ENCODE assay signal across 1 cellular context in genomic region chr6:149728499-149729234, GRCh38.
TF ChIP-seq lines count a peak whose summit lies in the region.

No MANE protein-coding gene starts in this region.

TF ChIP-seq in K562, 482 proteins besides CTCF, POLR2A, EP300 and RAD21 (continued from another document and continues in another):
- no peak for TF ChIP-seq GMEB1 (CRISPR knock-in tag; IDR thresholded peaks at IDR 0.05)
- TF ChIP-seq MXD1 (CRISPR knock-in tag; IDR thresholded peaks at IDR 0.05; ENCODE audit: borderline replicate concordance, poor library complexity, severe bottlenecking), result no peak
- no peak; the same call in 1 of the 2 replicates for TF ChIP-seq ZNF175 (CRISPR knock-in tag; IDR thresholded peaks at IDR 0.05; ENCODE audit: low read depth)
- peak; percentile 58; the same call in 1 of the 2 replicates for TF ChIP-seq HES1 (IDR thresholded peaks at IDR 0.05; ENCODE audit: low read depth)
- TF ChIP-seq CREBBP (IDR thresholded peaks at IDR 0.05; ENCODE audit: low read depth, low read length), result no peak
- TF ChIP-seq CBX8 (IDR thresholded peaks at IDR 0.05; ENCODE audit: borderline replicate concordance, extremely low read depth, low read depth, low read length, poor library complexity, severe bottlenecking), result no peak
- TF ChIP-seq NCOA4 (IDR thresholded peaks at IDR 0.05; ENCODE audit: partially characterized antibody), result no peak
- TF ChIP-seq MIER1 (IDR thresholded peaks at IDR 0.05; ENCODE audit: low read depth), result peak; percentile 76; the same call in 1 of the 2 replicates
- peak in 1 of 2 experiments; percentile 92; a peak in 3 of 4 replicates for TF ChIP-seq RCOR1 (IDR thresholded peaks at IDR 0.05; ENCODE audit: borderline replicate concordance in 1 of 2, low read depth in 2 of 2, low read length in 2 of 2)
- TF ChIP-seq DDX20 (tag; IDR thresholded peaks at IDR 0.05; ENCODE audit: low read depth), result no peak
- TF ChIP-seq ZNF766 (CRISPR knock-in tag; conservative IDR thresholded peaks at IDR 0.05), result peak; percentile 69
- no peak for TF ChIP-seq ZNF311 (CRISPR knock-in tag; IDR thresholded peaks at IDR 0.05)
- TF ChIP-seq ATF4 (CRISPR knock-in tag; IDR thresholded peaks at IDR 0.05), result peak; percentile 72; the same call in 1 of the 2 replicates
- no peak for TF ChIP-seq ZNF277 (CRISPR knock-in tag; IDR thresholded peaks at IDR 0.05; ENCODE audit: borderline replicate concordance)
- TF ChIP-seq FIP1L1 (IDR thresholded peaks at IDR 0.05; ENCODE audit: low read depth, low read length, poor library complexity, severe bottlenecking), result no peak
- TF ChIP-seq PURB (CRISPR knock-in tag; IDR thresholded peaks at IDR 0.05; ENCODE audit: low read depth), result no peak
- peak; percentile 60; the same call in 1 of the 2 replicates for TF ChIP-seq MYC (IDR thresholded peaks at IDR 0.05; ENCODE audit: low read depth, low read length)
- TF ChIP-seq MYC (CRISPR knock-in tag; IDR thresholded peaks at IDR 0.05; ENCODE audit: borderline replicate concordance, low read depth), result no peak
- TF ChIP-seq U2AF1 (optimal IDR thresholded peaks at IDR 0.05; ENCODE audit: low read depth, low read length), result no peak
- TF ChIP-seq STAG1 (CRISPR knock-in tag; IDR thresholded peaks at IDR 0.05; ENCODE audit: borderline replicate concordance), result no peak
- TF ChIP-seq ZNF699 (CRISPR knock-in tag; IDR thresholded peaks at IDR 0.05; ENCODE audit: insufficient replicate concordance), result no peak
- TF ChIP-seq NR4A1 (CRISPR knock-in tag; IDR thresholded peaks at IDR 0.05), result peak; percentile 78; the same call in 1 of the 2 replicates
- TF ChIP-seq NR4A1 (tag; IDR thresholded peaks at IDR 0.05), result 0 out of 2 replicates have a peak, but pooled peaks have one; percentile 32
- TF ChIP-seq HMG20A (CRISPR knock-in tag; conservative IDR thresholded peaks at IDR 0.05), result no peak
- TF ChIP-seq CBX3 (IDR thresholded peaks at IDR 0.05; ENCODE audit: borderline replicate concordance in 1 of 2, low read length in 2 of 2), result peak in 1 of 2 experiments; percentile 61; a peak in 2 of 3 replicates
- TF ChIP-seq THRB (CRISPR knock-in tag; conservative IDR thresholded peaks at IDR 0.05), result peak; percentile 74
- no peak for TF ChIP-seq ZNF740 (CRISPR knock-in tag; IDR thresholded peaks at IDR 0.05)
- no peak for TF ChIP-seq ZNF740 (tag; IDR thresholded peaks at IDR 0.05)
- peak in 1 of 2 experiments; percentile 94; a peak in 2 of 4 replicates for TF ChIP-seq UBTF (IDR thresholded peaks at IDR 0.05; ENCODE audit: borderline replicate concordance in 1 of 2, low read depth in 2 of 2, low read length in 2 of 2)
- TF ChIP-seq PYGO2 (tag; IDR thresholded peaks at IDR 0.05), result no peak
- TF ChIP-seq ZNF79 (CRISPR knock-in tag; IDR thresholded peaks at IDR 0.05; ENCODE audit: low read depth), result no peak
- 0 out of 2 replicates have a peak, but pooled peaks have one; percentile 37 for TF ChIP-seq ZNF354B (CRISPR knock-in tag; IDR thresholded peaks at IDR 0.05)
- TF ChIP-seq BRD9 (IDR thresholded peaks at IDR 0.05; ENCODE audit: low read depth, partially characterized antibody), result peak; percentile 88
- no peak for TF ChIP-seq HCFC1 (IDR thresholded peaks at IDR 0.05; ENCODE audit: low read depth, low read length)
- TF ChIP-seq TFAP4 (CRISPR knock-in tag; IDR thresholded peaks at IDR 0.05; ENCODE audit: borderline replicate concordance), result peak; percentile 49; the same call in 1 of the 2 replicates
- peak; percentile 27 for TF ChIP-seq HMGN3 (IDR thresholded peaks at IDR 0.05; ENCODE audit: borderline replicate concordance, extremely low read depth, insufficient read length, low read depth, low read length)
- TF ChIP-seq ZBTB43 (CRISPR knock-in tag; IDR thresholded peaks at IDR 0.05), result no peak
- no peak for TF ChIP-seq SRSF9 (IDR thresholded peaks at IDR 0.05; ENCODE audit: borderline replicate concordance, low read depth, low read length)
- TF ChIP-seq ZNF445 (CRISPR knock-in tag; IDR thresholded peaks at IDR 0.05; ENCODE audit: low read depth), result no peak
- TF ChIP-seq HEY1 (CRISPR knock-in tag; IDR thresholded peaks at IDR 0.05; ENCODE audit: borderline replicate concordance), result no peak
- no peak for TF ChIP-seq ZNF717 (CRISPR knock-in tag; IDR thresholded peaks at IDR 0.05)
- TF ChIP-seq RBM22 (IDR thresholded peaks at IDR 0.05; ENCODE audit: low read depth, low read length, poor library complexity, severe bottlenecking), result no peak
- no peak for TF ChIP-seq TFAM (CRISPR knock-in tag; conservative IDR thresholded peaks at IDR 0.05)
- TF ChIP-seq ZBTB11 (CRISPR knock-in tag; IDR thresholded peaks at IDR 0.05), result peak in 1 of 3 experiments; percentile 56; a peak in 1 of 6 replicates
- peak; percentile 32; the same call in 1 of the 2 replicates for TF ChIP-seq ZNF316 (IDR thresholded peaks at IDR 0.05)
- peak; percentile 98 for TF ChIP-seq LEF1 (IDR thresholded peaks at IDR 0.05)
- TF ChIP-seq FUS (optimal IDR thresholded peaks at IDR 0.05; ENCODE audit: low read depth, low read length), result no peak
- TF ChIP-seq COPS2 (conservative IDR thresholded peaks at IDR 0.05), result no peak
- no peak for TF ChIP-seq TARDBP (IDR thresholded peaks at IDR 0.05)
- TF ChIP-seq KDM5B (IDR thresholded peaks at IDR 0.05; ENCODE audit: insufficient replicate concordance, low read depth, low read length), result no peak
- 0 out of 2 replicates have a peak, but pooled peaks have one; percentile 37 for TF ChIP-seq KHSRP (IDR thresholded peaks at IDR 0.05)
